Comparison of ENCODE assay signal across 19 cellular contexts in the genomic region with DNA sequence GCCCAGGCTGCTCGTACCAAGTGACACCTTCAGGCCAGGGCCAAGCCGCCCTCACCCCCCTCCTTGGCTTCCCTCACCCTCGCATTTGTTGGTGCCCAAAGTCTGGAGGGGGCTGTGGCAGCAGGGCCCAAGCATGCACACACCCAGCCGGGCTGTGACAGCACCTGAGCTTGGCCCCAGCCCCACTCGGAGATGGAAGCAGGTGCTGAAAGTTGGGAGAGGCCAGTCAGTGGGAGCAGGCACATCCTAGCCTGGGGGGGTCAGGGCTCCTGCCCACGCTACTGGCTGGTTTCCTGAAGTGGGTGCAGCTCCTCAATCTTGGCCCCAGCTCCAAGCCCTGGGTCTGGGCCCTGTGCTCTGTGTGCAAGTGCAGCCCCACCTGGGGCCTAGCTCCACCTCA.
"Had no signal": no experiment of that assay in that cellular context is flagged by ENCODE, and none has a peak within 500 bp of the region (broad histone marks: within the 10 kb centered on the region; RNA-seq: fewer than 3 reads in every experiment).

No MANE protein-coding gene starts in this region.

- H3K36me3 ChIP-seq: prostate gland, right lobe of liver, thoracic aorta, transverse colon had no signal

- H3K36me3 Mint-ChIP-seq: mesothelial cell of epicardium had no signal

- H3K4me2 ChIP-seq: hepatocyte had no signal

- H3K4me1 ChIP-seq: parathyroid adenoma, prostate gland, right lobe of liver, transverse colon had no signal

- H3K27ac ChIP-seq: coronary artery, dorsolateral prefrontal cortex, hepatocyte, parathyroid adenoma, prostate gland, right lobe of liver, thoracic aorta, transverse colon had no signal

- H3K4me3 Mint-ChIP-seq: mesothelial cell of epicardium; nephron; stimulated activated naive CD8-positive, alpha-beta T cell treated with anti-CD3 and anti-CD28 coated beads, Interleukin-15, Interleukin-2, amounts not matched to agents 100 ng/mL and 50 ng/mL, for 24 hours had no signal

- H3K9me3 ChIP-seq: prostate gland, right lobe of liver, thoracic aorta, transverse colon had no signal

- H3K4me3 ChIP-seq: coronary artery, dorsolateral prefrontal cortex, hepatocyte, prostate gland, right lobe of liver, thoracic aorta, transverse colon had no signal

- H3K9ac ChIP-seq: parathyroid adenoma had no signal

- H2AFZ ChIP-seq: hepatocyte, parathyroid adenoma had no signal

- H3K27me3 ChIP-seq: hepatocyte, right lobe of liver, transverse colon had no signal

- H3K4me1 Mint-ChIP-seq: mesothelial cell of epicardium, nephron had no signal

- DNase-seq: central memory CD4-positive, alpha-beta T cell; dorsolateral prefrontal cortex; effector CD8-positive, alpha-beta T cell; foreskin melanocyte; head of caudate nucleus; kidney glomerular epithelial cell; right lobe of liver; stimulated activated CD4-positive, alpha-beta T cell treated with anti-CD3 and anti-CD28 coated beads, Interleukin-15, amount 100 ng/mL, for 24 hours; stimulated activated CD4-positive, alpha-beta T cell treated with anti-CD3 and anti-CD28 coated beads, Interleukin-1b, Interleukin-23, amount 100 ng/mL, for 48 hours; stimulated activated CD4-positive, alpha-beta T cell treated with anti-CD3 and anti-CD28 coated beads, Interleukin-4, amount 100 ng/mL, for 4 hours; transverse colon had no signal

- H3K27ac Mint-ChIP-seq: mesothelial cell of epicardium; nephron; stimulated activated naive CD8-positive, alpha-beta T cell treated with anti-CD3 and anti-CD28 coated beads, Interleukin-15, Interleukin-2, amounts not matched to agents 100 ng/mL and 50 ng/mL, for 24 hours had no signal

- H3K9me3 Mint-ChIP-seq: mesothelial cell of epicardium; nephron; stimulated activated naive CD8-positive, alpha-beta T cell treated with anti-CD3 and anti-CD28 coated beads, Interleukin-15, Interleukin-2, amounts not matched to agents 100 ng/mL and 50 ng/mL, for 24 hours had no signal

- H3K79me2 ChIP-seq: hepatocyte, parathyroid adenoma had no signal
